ENCODE assay signal across 15 cellular contexts in the genomic region with DNA sequence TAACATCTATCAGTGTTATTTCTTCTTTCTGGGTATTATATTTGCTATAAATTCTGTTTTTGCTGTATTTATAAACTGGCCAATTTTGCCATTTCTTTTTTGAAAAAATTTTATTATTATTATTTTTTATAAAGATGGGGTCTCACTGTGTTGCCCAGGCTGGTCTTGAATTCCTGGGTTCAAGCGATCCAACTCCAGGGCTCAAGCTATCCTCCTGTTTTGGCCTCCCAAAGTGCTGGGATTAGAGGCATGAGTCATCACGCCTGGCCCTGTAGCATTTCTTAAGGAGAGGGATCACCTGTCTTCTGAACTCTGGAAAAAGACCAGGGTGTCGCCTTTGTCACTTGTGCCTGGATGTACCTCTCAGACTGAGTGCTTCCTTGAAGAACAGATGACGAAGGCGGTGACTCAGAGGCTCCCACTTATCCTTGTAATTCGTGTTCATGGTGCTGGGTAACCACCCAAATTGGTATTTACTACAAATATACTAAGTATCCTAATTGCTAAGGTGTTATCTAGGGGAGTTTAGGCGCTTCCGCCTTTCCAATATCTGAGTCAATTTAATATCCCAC. TPM values are rescaled to one million over a fixed set of nuclear protein-coding genes. Genes with fewer than 3 reads are reported as not detected.
DNase-seq lines count a peak whose midpoint lies in the region; ATAC-seq, FAIRE-seq and TF ChIP-seq lines count a peak whose summit lies in the region.
"Had no signal": no experiment of that assay in that cellular context is flagged by ENCODE, and none has a peak within 500 bp of the region (broad histone marks: within the 10 kb centered on the region; RNA-seq: fewer than 3 reads in every experiment).

No MANE protein-coding gene starts in this region.

- TF ChIP-seq CTCF in natural killer cell (IDR thresholded peaks at IDR 0.05) (no peak), K562 (IDR thresholded peaks at IDR 0.05 in 2 of 3, conservative IDR thresholded peaks at IDR 0.05 in 1 of 3; ENCODE audit: insufficient read depth in 2 of 3, low read depth in 1 of 3, low read length in 3 of 3) (no peak), WERI-Rb-1 (IDR thresholded peaks at IDR 0.05; ENCODE audit: low read depth, low read length) (no peak)

- intact Hi-C loops in natural killer cell (cut with micrococcal nuclease), result no loop called here
- intact Hi-C loops in K562 (cut with micrococcal nuclease), result no loop called here

- H4K8ac ChIP-seq in mesendoderm (ENCODE audit: low read depth, low read length), result no peak overlapping the region

- DNase-seq in natural killer cell, result no peak
- no peak for DNase-seq in natural killer cell treated with Interleukin-12 subunit alpha and Interleukin-12 subunit beta and Interleukin-15 and Interleukin-18, amount 100 ng/mL, for 72 hours (ENCODE audit: low spot score)
- peak in 3 of 4 experiments; percentile 26 to 43 (median 41) for DNase-seq in K562 (ENCODE audit: extremely low read depth in 1 of 4, low spot score in 3 of 4)
- peak; percentile 77 for DNase-seq in mesendoderm
- DNase-seq in WERI-Rb-1, result no peak
- no peak for DNase-seq in NOMO-1 (lab: John Stamatoyannopoulos, UW; ENCODE audit: unreplicated experiment in 2 of 2)
- DNase-seq in NCI-H2029 (lab: John Stamatoyannopoulos, UW), result no peak
- DNase-seq in NCI-H510A (lab: John Stamatoyannopoulos, UW), result no peak
- DNase-seq: cerebellar nuclear complex, NCI-H2227 treated with DMSO at 0.1 percent for 48 hours, substantia nigra had no signal

- H3K27ac ChIP-seq in K562 (ENCODE audit: extremely low read depth, low read depth, low read length), result no peak overlapping the region
- H3K27ac ChIP-seq in mesendoderm (ENCODE audit: low read depth, low read length), result no peak overlapping the region
- no peak overlapping the region for H3K27ac ChIP-seq in WERI-Rb-1
- H3K27ac ChIP-seq: gastrocnemius medialis, SK-N-MC had no signal

- H3K79me2 ChIP-seq in K562 (ENCODE audit: control insufficient read depth, insufficient read depth, low read length), result no peaks in the 10 kb centered on the region
- H3K79me2 ChIP-seq in mesendoderm (ENCODE audit: control insufficient read depth, insufficient read depth, low read length), result no peaks in the 10 kb centered on the region

- H3K23ac ChIP-seq in mesendoderm (ENCODE audit: low read length), result no peak overlapping the region

- H3K4me3 ChIP-seq in K562 (no peak overlapping the region), mesendoderm (ENCODE audit: low read length) (no peak overlapping the region), WERI-Rb-1 (ENCODE audit: low read depth, low read length) (no peak overlapping the region)
- H3K4me3 ChIP-seq: gastrocnemius medialis, SK-N-MC had no signal

- H2BK15ac ChIP-seq in mesendoderm (replicated peaks; ENCODE audit: low read depth), result no peak overlapping the region

- no peak overlapping the region for H2AK5ac ChIP-seq in mesendoderm (ENCODE audit: low read length)

- H3K27me3 Mint-ChIP-seq in natural killer cell (ENCODE audit: low read depth in 2 of 2), result peaks cover 0 to 4% of the 10 kb centered on the region in 2 donors
- peaks cover 0 to 3% of the 10 kb centered on the region in 2 donors for H3K27me3 Mint-ChIP-seq in natural killer cell treated with Interleukin-12 subunit alpha and Interleukin-12 subunit beta and Interleukin-15 and Interleukin-18, amount 100 ng/mL, for 72 hours

- H3K27me3 ChIP-seq in K562 (ENCODE audit: control insufficient read depth in 2 of 2, insufficient read depth in 2 of 2, low read length in 2 of 2) (peaks cover 5 to 30% of the 10 kb centered on the region in 2 experiments; a peak in 3 of 5 replicates), mesendoderm (ENCODE audit: insufficient read depth, low read length, poor library complexity) (no peaks in the 10 kb centered on the region), WERI-Rb-1 (ENCODE audit: insufficient read depth, low read depth, severe bottlenecking) (peaks cover 30% of the 10 kb centered on the region)

- no peaks in the 10 kb centered on the region for H3K36me3 Mint-ChIP-seq in natural killer cell
- no peaks in the 10 kb centered on the region for H3K36me3 Mint-ChIP-seq in natural killer cell treated with Interleukin-12 subunit alpha and Interleukin-12 subunit beta and Interleukin-15 and Interleukin-18, amount 100 ng/mL, for 72 hours
- H3K36me3 Mint-ChIP-seq: IgD-negative memory B cell had no signal

- H3K9me3 ChIP-seq in K562 (replicated peaks; ENCODE audit: control insufficient read depth, insufficient read depth, low read depth, low read length) (no peaks in the 10 kb centered on the region), WERI-Rb-1 (ENCODE audit: severe bottlenecking) (no peaks in the 10 kb centered on the region)
- H3K9me3 ChIP-seq: gastrocnemius medialis had no signal

- POLR2A ChIA-PET in K562 (lab: Yijun Ruan, JAX), result no interaction called here

- BruUV-seq in K562 (replicated peaks; lab: Mats Ljungman, UMichigan), result no TSS peak

- H3K27ac Mint-ChIP-seq in natural killer cell, result no peak overlapping the region
- H3K27ac Mint-ChIP-seq in natural killer cell treated with Interleukin-12 subunit alpha and Interleukin-12 subunit beta and Interleukin-15 and Interleukin-18, amount 100 ng/mL, for 72 hours, result no peak overlapping the region

- no peak for TF ChIP-seq POLR2A in K562 (conservative IDR thresholded peaks at IDR 0.05)

- H3K4ac ChIP-seq in mesendoderm (ENCODE audit: low read depth, low read length), result no peak overlapping the region

- H3K4me1 ChIP-seq in K562 (replicated peaks in 1 of 2; ENCODE audit: control insufficient read depth in 2 of 2, insufficient read depth in 2 of 2, low read length in 2 of 2) (peaks cover 8 to 19% of the 10 kb centered on the region in 2 experiments; a peak in 3 of 5 replicates), mesendoderm (ENCODE audit: control insufficient read depth, low read depth, low read length) (peaks cover 15% of the 10 kb centered on the region)

- CTCF ChIA-PET in K562 (lab: Yijun Ruan, JAX; ENCODE audit: low intra/inter-chr PET ratio), result no interaction called here

- WGBS in K562 (ENCODE audit: insufficient coverage, low coverage, missing lambda C conversion rate), result 21% methylated on average over 8 of the region's 8 CpGs
- no CpG with 5 or more reads among the region's 8 CpGs for WGBS in mesendoderm (ENCODE audit: extremely low coverage, insufficient coverage, low lambda C conversion rate)

- H3K4me1 Mint-ChIP-seq in natural killer cell, result peaks cover 8 to 17% of the 10 kb centered on the region in 2 donors
- H3K4me1 Mint-ChIP-seq in natural killer cell treated with Interleukin-12 subunit alpha and Interleukin-12 subunit beta and Interleukin-15 and Interleukin-18, amount 100 ng/mL, for 72 hours (ENCODE audit: low read depth in 2 of 2), result peaks cover 14% of the 10 kb centered on the region in 2 donors

- peak overlapping the region; percentile 29 for H3K4me3 Mint-ChIP-seq in natural killer cell
- no peak overlapping the region for H3K4me3 Mint-ChIP-seq in natural killer cell treated with Interleukin-12 subunit alpha and Interleukin-12 subunit beta and Interleukin-15 and Interleukin-18, amount 100 ng/mL, for 72 hours

- H3K79me1 ChIP-seq in mesendoderm (ENCODE audit: low read length), result no peaks in the 10 kb centered on the region

- no peaks in the 10 kb centered on the region for H3K9me1 ChIP-seq in K562 (ENCODE audit: control insufficient read depth, insufficient read depth, low read length)

- TF ChIP-seq RAD21 in K562 (CRISPR knock-in tag; conservative IDR thresholded peaks at IDR 0.05 in 1 of 2, IDR thresholded peaks at IDR 0.05 in 1 of 2), result no peak

- TF ChIP-seq EP300 in K562 (IDR thresholded peaks at IDR 0.05; ENCODE audit: low read length), result no peak

- no peak for FAIRE-seq in K562 (lab: Jason Lieb, UNC)
- FAIRE-seq: endothelial cell of umbilical vein had no signal

- no peak overlapping the region for H2BK120ac ChIP-seq in mesendoderm (ENCODE audit: low read depth, low read length)

- H3K18ac ChIP-seq in mesendoderm (ENCODE audit: low read length), result no peak overlapping the region

- no peaks in the 10 kb centered on the region for H3K9me3 Mint-ChIP-seq in natural killer cell
- no peaks in the 10 kb centered on the region for H3K9me3 Mint-ChIP-seq in natural killer cell treated with Interleukin-12 subunit alpha and Interleukin-12 subunit beta and Interleukin-15 and Interleukin-18, amount 100 ng/mL, for 72 hours
- H3K9me3 Mint-ChIP-seq: IgD-negative memory B cell had no signal

- in situ Hi-C loops in K562 (cut with MboI), result no loop called here

- H3K4me2 ChIP-seq in K562 (ENCODE audit: insufficient read depth, low read length), result no peak overlapping the region
- H3K4me2 ChIP-seq in mesendoderm (ENCODE audit: low read length), result no peak overlapping the region

- ATAC-seq in natural killer cell (no peak), K562 (no peak)
- ATAC-seq in natural killer cell treated with Interleukin-12 subunit alpha and Interleukin-12 subunit beta and Interleukin-15 and Interleukin-18, amount 100 ng/mL, for 72 hours, result no peak
- ATAC-seq: gastrocnemius medialis had no signal

- H3K9ac ChIP-seq in K562 (ENCODE audit: insufficient read depth in 1 of 2, low read depth in 2 of 2, low read length in 2 of 2) (no peak overlapping the region), mesendoderm (ENCODE audit: low read length) (no peak overlapping the region)

- H3K56ac ChIP-seq in mesendoderm (ENCODE audit: low read length), result no peak overlapping the region

- H4K20me1 ChIP-seq in K562 (replicated peaks; ENCODE audit: control insufficient read depth, insufficient read depth, low read length), result no peaks in the 10 kb centered on the region; the same call in 1 of the 2 replicates

- H2BK5ac ChIP-seq in mesendoderm (ENCODE audit: low read length), result no peak overlapping the region

- H3K36me3 ChIP-seq in K562 (ENCODE audit: control insufficient read depth, insufficient read depth, low read length), result no peaks in the 10 kb centered on the region
- H3K36me3 ChIP-seq in mesendoderm (ENCODE audit: control insufficient read depth, insufficient read depth, low read length), result no peaks in the 10 kb centered on the region
- no peaks in the 10 kb centered on the region for H3K36me3 ChIP-seq in WERI-Rb-1
- H3K36me3 ChIP-seq: gastrocnemius medialis had no signal

- no peak overlapping the region for H4K5ac ChIP-seq in mesendoderm (ENCODE audit: low read length)

- no peak overlapping the region for H2AFZ ChIP-seq in K562 (ENCODE audit: low read depth, low read length)

RNA-seq across cellular contexts. Expression of a gene that starts 2.4 kb away (rescaled TPM):
- under 1 TPM in 2 of 3 donors, not detected in 1; 0.07 to 0.80 TPM for total RNA-seq in natural killer cell
- total RNA-seq in natural killer cell treated with Interleukin-12 subunit alpha and Interleukin-12 subunit beta and Interleukin-15 and Interleukin-18, amount 100 ng/mL, for 72 hours, result 1 to 10 TPM in 1 of 2 donors, under 1 TPM in 1; 0.31 to 1.8 TPM
- total RNA-seq in K562 (2011; cell fraction: chromatin; rRNA removed; ENCODE audit: low replicate concordance), result 0.30 and 0.32 TPM in 2 replicates
- under 0.01 and 0.39 TPM in 2 replicates for total RNA-seq in K562 (2011; cell fraction: nucleolus; rRNA removed)
- 0.31 and 0.59 TPM in 2 replicates for total RNA-seq in K562 (2011; cell fraction: nucleoplasm; rRNA removed)
- 1.4 TPM in 1 of 2 replicates, not detected in the other for total RNA-seq in K562 (2014; rRNA removed)
- total RNA-seq in K562 (2014; rRNA removed; fragmentation: Illumina TruSeq; extraction: Trizol), result 0.04 and 0.06 TPM in 2 replicates
- 0.07 TPM in 1 of 2 replicates, not detected in the other for total RNA-seq in K562 (2015; rRNA removed; fragmentation: Illumina TruSeq; extraction: Trizol)
- total RNA-seq in K562 (2021), result 0.27 and 0.34 TPM in 2 replicates
- polyA plus RNA-seq in K562 (2011; rRNA removed), result 0.14 and 0.16 TPM in 2 replicates
- 0.03 and 0.13 TPM in 2 replicates for polyA plus RNA-seq in K562 (2011; cell fraction: cytosol; rRNA removed)
- polyA plus RNA-seq in K562 (2011; cell fraction: nucleus; rRNA removed), result 0.40 and 0.88 TPM in 2 replicates
- polyA plus RNA-seq in K562 (2012), result 0.04 and 0.09 TPM in 2 replicates
- polyA plus RNA-seq in K562 (2014; fragmentation: Illumina TruSeq; extraction: Trizol), result 0.03 and 0.19 TPM in 2 replicates
- polyA plus RNA-seq in K562 (2014; fragmentation: Nextera tagmentation; extraction: Ambion mirVana), result under 1 TPM in 1 of 2 experiments, not detected in 1; 0.18 TPM
- polyA plus RNA-seq in K562 (2014; rRNA removed), result 0.09 TPM in 1 of 2 replicates, not detected in the other
- 0.04 TPM in 1 of 2 replicates, not detected in the other for polyA minus RNA-seq in K562 (2011; rRNA and poly(A)+ RNA removed)
- 0.27 TPM in 1 of 2 replicates, not detected in the other for polyA minus RNA-seq in K562 (2011; cell fraction: cytosol; rRNA and poly(A)+ RNA removed)
- 0.11 and 0.13 TPM in 2 replicates for polyA minus RNA-seq in K562 (2011; cell fraction: nucleus; rRNA and poly(A)+ RNA removed)
- polyA plus RNA-seq in mesendoderm (2013, experiment 1 of 2), result 26.5 TPM
- 26.5 TPM for polyA plus RNA-seq in mesendoderm (2013, experiment 2 of 2)
- polyA plus RNA-seq: IgD-negative memory B cell had no signal

RNA-seq across cellular contexts. Expression of a gene that starts 31.3 kb away (rescaled TPM):
- 1 to 10 TPM; 4.6 to 7.2 (median 5.0) TPM for total RNA-seq in natural killer cell
- total RNA-seq in natural killer cell treated with Interleukin-12 subunit alpha and Interleukin-12 subunit beta and Interleukin-15 and Interleukin-18, amount 100 ng/mL, for 72 hours, result 1 to 10 TPM; 2.0 to 2.3 TPM
- 3.5 and 4.6 TPM in 2 replicates for total RNA-seq in K562 (2011; cell fraction: chromatin; rRNA removed; ENCODE audit: low replicate concordance)
- total RNA-seq in K562 (2011; cell fraction: nucleolus; rRNA removed), result 1.7 and 2.0 TPM in 2 replicates
- total RNA-seq in K562 (2011; cell fraction: nucleoplasm; rRNA removed), result 3.4 and 5.6 TPM in 2 replicates
- total RNA-seq in K562 (2014; rRNA removed), result 1.4 and 1.6 TPM in 2 replicates
- 1.2 and 1.6 TPM in 2 replicates for total RNA-seq in K562 (2014; rRNA removed; fragmentation: Illumina TruSeq; extraction: Trizol)
- total RNA-seq in K562 (2015; rRNA removed; fragmentation: Illumina TruSeq; extraction: Trizol), result 0.54 and 0.68 TPM in 2 replicates
- 1.4 and 2.0 TPM in 2 replicates for total RNA-seq in K562 (2021)
- polyA plus RNA-seq in K562 (2011; rRNA removed), result 1.5 and 2.4 TPM in 2 replicates
- 1.1 and 2.3 TPM in 2 replicates for polyA plus RNA-seq in K562 (2011; cell fraction: cytosol; rRNA removed)
- polyA plus RNA-seq in K562 (2011; cell fraction: nucleus; rRNA removed), result 1.2 and 1.7 TPM in 2 replicates
- polyA plus RNA-seq in K562 (2012), result 1.4 and 2.7 TPM in 2 replicates
- 1.9 and 2.2 TPM in 2 replicates for polyA plus RNA-seq in K562 (2014; fragmentation: Illumina TruSeq; extraction: Trizol)
- 1 to 10 TPM; 1.7 to 2.0 TPM for polyA plus RNA-seq in K562 (2014; fragmentation: Nextera tagmentation; extraction: Ambion mirVana)
- polyA plus RNA-seq in K562 (2014; rRNA removed), result 1.7 TPM in 2 replicates
- 2.3 and 2.7 TPM in 2 replicates for polyA minus RNA-seq in K562 (2011; rRNA and poly(A)+ RNA removed)
- 1.0 and 1.8 TPM in 2 replicates for polyA minus RNA-seq in K562 (2011; cell fraction: cytosol; rRNA and poly(A)+ RNA removed)
- 0.40 and 1.1 TPM in 2 replicates for polyA minus RNA-seq in K562 (2011; cell fraction: nucleus; rRNA and poly(A)+ RNA removed)
- polyA plus RNA-seq in mesendoderm (2013, experiment 1 of 2), result 16.9 TPM
- 17.1 TPM for polyA plus RNA-seq in mesendoderm (2013, experiment 2 of 2)

RNA-seq across cellular contexts. Expression of a gene that starts 49.5 kb away (rescaled TPM):
- total RNA-seq in natural killer cell (100 to 1,000 TPM; 106 to 129 (median 121) TPM), K562 (2014; rRNA removed) (16.4 and 25.1 TPM in 2 replicates), K562 (2014; rRNA removed; fragmentation: Illumina TruSeq; extraction: Trizol) (17.6 and 22.0 TPM in 2 replicates), K562 (2015; rRNA removed; fragmentation: Illumina TruSeq; extraction: Trizol) (21.6 and 23.6 TPM in 2 replicates), K562 (2021) (38.2 and 40.6 TPM in 2 replicates)
- 100 to 1,000 TPM in 1 of 2 donors, 10 to 100 TPM in 1; 74.9 to 127 TPM for total RNA-seq in natural killer cell treated with Interleukin-12 subunit alpha and Interleukin-12 subunit beta and Interleukin-15 and Interleukin-18, amount 100 ng/mL, for 72 hours
- total RNA-seq in K562 (2011; cell fraction: chromatin; rRNA removed; ENCODE audit: low replicate concordance), result 127 and 201 TPM in 2 replicates
- 62.0 and 71.8 TPM in 2 replicates for total RNA-seq in K562 (2011; cell fraction: nucleolus; rRNA removed)
- 97.2 and 112 TPM in 2 replicates for total RNA-seq in K562 (2011; cell fraction: nucleoplasm; rRNA removed)
- polyA plus RNA-seq in K562 (2011; rRNA removed) (26.8 and 44.3 TPM in 2 replicates), K562 (2014; fragmentation: Illumina TruSeq; extraction: Trizol) (26.5 and 36.4 TPM in 2 replicates), K562 (2014; fragmentation: Nextera tagmentation; extraction: Ambion mirVana) (10 to 100 TPM in 1 of 2 experiments, 1 to 10 TPM in 1; 9.4 to 13.7 TPM), K562 (2014; rRNA removed) (20.8 and 21.5 TPM in 2 replicates)
- polyA plus RNA-seq in K562 (2011; cell fraction: cytosol; rRNA removed), result 16.8 and 22.3 TPM in 2 replicates
- 94.4 and 103 TPM in 2 replicates for polyA plus RNA-seq in K562 (2011; cell fraction: nucleus; rRNA removed)
- 20.5 and 23.7 TPM in 2 replicates for polyA plus RNA-seq in K562 (2012)
- 50.1 and 70.2 TPM in 2 replicates for polyA minus RNA-seq in K562 (2011; rRNA and poly(A)+ RNA removed)
- 29.9 and 31.9 TPM in 2 replicates for polyA minus RNA-seq in K562 (2011; cell fraction: cytosol; rRNA and poly(A)+ RNA removed)
- polyA minus RNA-seq in K562 (2011; cell fraction: nucleus; rRNA and poly(A)+ RNA removed), result 32.2 and 47.7 TPM in 2 replicates
- polyA plus RNA-seq in mesendoderm (2013, experiment 1 of 2), result 43.2 TPM
- polyA plus RNA-seq in mesendoderm (2013, experiment 2 of 2), result 38.6 TPM

Comparison
In these comparisons a context has a peak if more than half of its experiments do, and no peak if none do; other contexts are left out.
1. DNase-seq: peak in K562 (3 of 4) and mesendoderm (single experiment); none in natural killer cell (single experiment), natural killer cell treated with Interleukin-12 subunit alpha and Interleukin-12 subunit beta and Interleukin-15 and Interleukin-18, amount 100 ng/mL, for 72 hours (single experiment), WERI-Rb-1 (single experiment), NOMO-1 (0 of 2), NCI-H2029 (single experiment) and NCI-H510A (single experiment).